Comparison of ENCODE assay signal across 8 cellular contexts in genomic region chr21:41678944-41679343, GRCh38.
DNase-seq lines count a peak whose midpoint lies in the region; ATAC-seq and TF ChIP-seq lines count a peak whose summit lies in the region.

No MANE protein-coding gene starts in this region.

- H3K9me3 Mint-ChIP-seq in activated CD4-positive, alpha-beta T cell treated with anti-CD3 and anti-CD28 coated beads for 36 hours (ENCODE audit: low read depth) = no peaks in the 10 kb centered on the region
- H3K9me3 Mint-ChIP-seq in activated T-cell treated with anti-CD3 and anti-CD28 coated beads, Interleukin-2, amount 50 U/mL, for 24 hours = no peaks in the 10 kb centered on the region

- intact Hi-C loops in activated CD4-positive, alpha-beta T cell treated with anti-CD3 and anti-CD28 coated beads for 36 hours (cut with DNase I, micrococcal nuclease) = no loop called here
- intact Hi-C loops in sciatic nerve (cut with DNase I) = no loop called here

- H3K36me3 ChIP-seq in brain microvascular endothelial cell (replicated peaks) = no peaks in the 10 kb centered on the region

- H3K4me1 Mint-ChIP-seq in activated CD4-positive, alpha-beta T cell treated with anti-CD3 and anti-CD28 coated beads for 36 hours = no peaks in the 10 kb centered on the region
- no peaks in the 10 kb centered on the region for H3K4me1 Mint-ChIP-seq in activated T-cell treated with anti-CD3 and anti-CD28 coated beads, Interleukin-2, amount 50 U/mL, for 24 hours (ENCODE audit: low read depth)

- H3K27ac ChIP-seq in brain microvascular endothelial cell = no peak overlapping the region

- peaks cover 3% of the 10 kb centered on the region for H3K27me3 Mint-ChIP-seq in activated CD4-positive, alpha-beta T cell treated with anti-CD3 and anti-CD28 coated beads for 36 hours
- peaks cover 32% of the 10 kb centered on the region for H3K27me3 Mint-ChIP-seq in activated T-cell treated with anti-CD3 and anti-CD28 coated beads, Interleukin-2, amount 50 U/mL, for 24 hours

- TF ChIP-seq CTCF in brain microvascular endothelial cell (IDR thresholded peaks at IDR 0.05; ENCODE audit: low read depth, low read length, missing control alignments) = no peak

- CTCF ChIA-PET in activated CD4-positive, alpha-beta T cell treated with anti-CD3 and anti-CD28 coated beads for 36 hours (lab: Charles Lee) = no interaction called here

- ATAC-seq in activated CD4-positive, alpha-beta T cell treated with anti-CD3 and anti-CD28 coated beads for 36 hours = peak; percentile 33
- ATAC-seq in sciatic nerve (peak; percentile 99), HG03280 (IDR thresholded peaks at IDR 0.05; ENCODE audit: unreplicated experiment) (no peak)

- H3K4me3 ChIP-seq in brain microvascular endothelial cell (ENCODE audit: low read depth, low read length) = no peak overlapping the region

- POLR2A ChIA-PET in activated CD4-positive, alpha-beta T cell treated with anti-CD3 and anti-CD28 coated beads for 36 hours (lab: Charles Lee) = no interaction called here

- H3K27ac Mint-ChIP-seq in activated CD4-positive, alpha-beta T cell treated with anti-CD3 and anti-CD28 coated beads for 36 hours = no peak overlapping the region
- no peak overlapping the region for H3K27ac Mint-ChIP-seq in activated T-cell treated with anti-CD3 and anti-CD28 coated beads, Interleukin-2, amount 50 U/mL, for 24 hours

- no peaks in the 10 kb centered on the region for H3K36me3 Mint-ChIP-seq in activated CD4-positive, alpha-beta T cell treated with anti-CD3 and anti-CD28 coated beads for 36 hours (ENCODE audit: low read depth)
- H3K36me3 Mint-ChIP-seq in activated T-cell treated with anti-CD3 and anti-CD28 coated beads, Interleukin-2, amount 50 U/mL, for 24 hours (ENCODE audit: low read depth) = no peaks in the 10 kb centered on the region

- H3K27me3 ChIP-seq in brain microvascular endothelial cell (replicated peaks) = no peaks in the 10 kb centered on the region

- peak; percentile 37 for DNase-seq in activated CD4-positive, alpha-beta T cell treated with anti-CD3 and anti-CD28 coated beads for 36 hours
- no peak for DNase-seq in activated CD4-positive, alpha-beta T cell treated with anti-CD3 and anti-CD28 coated beads, Interleukin-2, amount 50 U/mL, for 48 hours
- DNase-seq in NCI-H524 (lab: John Stamatoyannopoulos, UW) = peak; percentile 24 to 59
- DNase-seq in brain microvascular endothelial cell = peak; percentile 95
- DNase-seq in iPS DF 19.7 (ENCODE audit: low read depth, low spot score) = peak; percentile 93
- peak; percentile 94 for DNase-seq in sciatic nerve (ENCODE audit: low spot score)
- no peak for DNase-seq in activated T-cell treated with anti-CD3 and anti-CD28 coated beads, Interleukin-2, amount 50 U/mL, for 24 hours

- no peak overlapping the region for H3K4me3 Mint-ChIP-seq in activated CD4-positive, alpha-beta T cell treated with anti-CD3 and anti-CD28 coated beads for 36 hours
- no peak overlapping the region for H3K4me3 Mint-ChIP-seq in activated T-cell treated with anti-CD3 and anti-CD28 coated beads, Interleukin-2, amount 50 U/mL, for 24 hours

- in situ Hi-C loops in brain microvascular endothelial cell (cut with HindIII; ENCODE audit: low pct_ligation_motif_present, low sequenced_read_pairs) = no loop called here

Comparison
In these comparisons a context has a peak if more than half of its experiments do, and no peak if none do; other contexts are left out.
1. DNase-seq: peak in activated CD4-positive, alpha-beta T cell treated with anti-CD3 and anti-CD28 coated beads for 36 hours (single experiment), NCI-H524 (2 of 2), brain microvascular endothelial cell (single experiment), iPS DF 19.7 (single experiment) and sciatic nerve (single experiment); none in activated CD4-positive, alpha-beta T cell treated with anti-CD3 and anti-CD28 coated beads, Interleukin-2, amount 50 U/mL, for 48 hours (0 of 2) and activated T-cell treated with anti-CD3 and anti-CD28 coated beads, Interleukin-2, amount 50 U/mL, for 24 hours (single experiment).